In the genomic region with DNA sequence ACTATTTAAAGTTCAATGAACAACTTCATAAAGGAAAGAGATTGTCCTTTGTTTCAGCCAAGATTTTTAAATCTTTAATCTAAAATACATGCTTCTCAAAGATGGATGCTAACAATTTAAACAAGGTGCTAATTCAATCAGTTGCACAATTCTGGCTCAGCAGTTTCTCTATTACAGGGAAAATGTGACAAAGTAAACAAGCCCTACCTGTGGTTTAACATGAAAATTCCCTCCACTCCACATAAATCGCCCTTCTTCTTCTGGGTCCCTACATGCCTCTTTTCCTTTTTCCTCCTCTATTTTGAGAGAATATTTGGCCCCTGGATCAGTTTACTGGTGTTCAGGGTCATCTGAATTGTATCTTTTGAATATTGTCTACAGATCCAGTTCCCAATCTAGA, we compare ENCODE assay signal across 11 cellular contexts.
DNase-seq lines count a peak whose midpoint lies in the region; ATAC-seq and TF ChIP-seq lines count a peak whose summit lies in the region.
"Had no signal": no experiment of that assay in that cellular context is flagged by ENCODE, and none has a peak within 500 bp of the region (broad histone marks: within the 10 kb centered on the region; RNA-seq: fewer than 3 reads in every experiment).

No MANE protein-coding gene starts in this region.

- peak overlapping the region; percentile 34; the same call in 1 of the 2 replicates for H3K14ac ChIP-seq in IMR-90 (replicated peaks; ENCODE audit: low read depth, low read length)

- H3K4me2 ChIP-seq in IMR-90 (ENCODE audit: low read depth, low read length), result peak overlapping the region; percentile 86

- no peaks in the 10 kb centered on the region for H3K27me3 ChIP-seq in IMR-90 (ENCODE audit: control insufficient read depth, insufficient read depth, low read length)
- H3K27me3 ChIP-seq in dorsolateral prefrontal cortex, result no peaks in the 10 kb centered on the region

- H3K4me1 Mint-ChIP-seq in nephron progenitor cell, result peaks cover 27% of the 10 kb centered on the region

- H3K36me3 ChIP-seq in IMR-90 (ENCODE audit: control insufficient read depth, insufficient read depth, low read length), result no peaks in the 10 kb centered on the region

- no peak overlapping the region for H2AK9ac ChIP-seq in IMR-90 (replicated peaks; ENCODE audit: low read depth, low read length, poor library complexity)

- peak overlapping the region; percentile 61; the same call in 1 of the 2 replicates for H3K18ac ChIP-seq in IMR-90 (ENCODE audit: low read depth, low read length)

- TF ChIP-seq CTCF in IMR-90 (conservative IDR thresholded peaks at IDR 0.05; ENCODE audit: low read depth, low read length) (no peak), dorsolateral prefrontal cortex (IDR thresholded peaks at IDR 0.05 in 54 of 56, conservative IDR thresholded peaks at IDR 0.05 in 2 of 56; ENCODE audit: low read depth in 1 of 56, partially characterized antibody in 56 of 56) (no peak), nephron progenitor cell (IDR thresholded peaks at IDR 0.05) (no peak)

- H3K9me3 Mint-ChIP-seq in nephron progenitor cell, result peaks cover 4% of the 10 kb centered on the region
- H3K9me3 Mint-ChIP-seq: T-helper 1 cell treated with Interleukin-12 subunit alpha and Interleukin-12 subunit beta and Interleukin-4 antibody, amounts not matched to agents 30 μg/mL and 1 μg/mL, for 36 hours had no signal

- peak overlapping the region; percentile 35; the same call in 1 of the 3 replicates for H2BK15ac ChIP-seq in IMR-90 (ENCODE audit: low read depth, low read length)

- peak overlapping the region; percentile 42; the same call in 1 of the 2 replicates for H4K5ac ChIP-seq in IMR-90 (ENCODE audit: low read depth, low read length)

- H3K9ac ChIP-seq in IMR-90 (ENCODE audit: low read depth, low read length), result no peak overlapping the region; the same call in 1 of the 2 replicates

- no peaks in the 10 kb centered on the region for H3K27me3 Mint-ChIP-seq in nephron progenitor cell (ENCODE audit: low read depth, poor library complexity)

- H4K20me1 ChIP-seq in IMR-90 (ENCODE audit: insufficient read depth, low read length), result peaks cover 10% of the 10 kb centered on the region; the same call in 1 of the 2 replicates

- TF ChIP-seq RAD21 in IMR-90 (IDR thresholded peaks at IDR 0.05; ENCODE audit: low read length), result no peak

- BruUV-seq in IMR-90 (replicated peaks; lab: Mats Ljungman, UMichigan), result no TSS peak

- peaks cover 10% of the 10 kb centered on the region for H3K9me1 ChIP-seq in IMR-90 (ENCODE audit: insufficient read depth, low read length)

- POLR2A ChIA-PET in IMR-90 (lab: Charles Lee; ENCODE audit: unreplicated experiment), result no interaction called here

- H2BK120ac ChIP-seq in IMR-90 (ENCODE audit: low read depth, low read length), result peak overlapping the region; percentile 85

- intact Hi-C loops in IMR-90 (cut with micrococcal nuclease), result no loop called here
- intact Hi-C loops in dorsolateral prefrontal cortex (cut with DNase I), result no loop called here

- peak overlapping the region; percentile 75; the same call in 1 of the 2 replicates for H3K4ac ChIP-seq in IMR-90 (ENCODE audit: low read depth, low read length)

- H3K27ac ChIP-seq in IMR-90 (ENCODE audit: insufficient read depth, low read length) (no peak overlapping the region), dorsolateral prefrontal cortex (peak overlapping the region in 36 of 59 donors; percentile 1 to 76 (median 36))

- H4K91ac ChIP-seq in IMR-90 (ENCODE audit: insufficient read depth, low read depth, low read length), result peak overlapping the region; percentile 53; the same call in 1 of the 2 replicates

- H3K4me3 Mint-ChIP-seq in nephron progenitor cell, result no peak overlapping the region
- H3K4me3 Mint-ChIP-seq: T-helper 1 cell treated with Interleukin-12 subunit alpha and Interleukin-12 subunit beta and Interleukin-4 antibody, amounts not matched to agents 30 μg/mL and 1 μg/mL, for 36 hours had no signal

- peak overlapping the region; percentile 25; the same call in 1 of the 2 replicates for H3K56ac ChIP-seq in IMR-90 (ENCODE audit: extremely low read depth, insufficient read depth, low read length)

- H3K79me1 ChIP-seq in IMR-90 (ENCODE audit: low read depth in 1 of 2, low read length in 2 of 2), result peaks cover 13 to 54% of the 10 kb centered on the region in 2 experiments

- ATAC-seq in GM18873 (IDR thresholded peaks at IDR 0.05; ENCODE audit: low FRiP score, unreplicated experiment) (peak; percentile 11), IMR-90 (ENCODE audit: low read depth) (no peak)

- H4K8ac ChIP-seq in IMR-90 (ENCODE audit: low read depth in 2 of 2, low read length in 2 of 2), result peak overlapping the region in 1 of 2 experiments; percentile 49; a peak in 2 of 4 replicates

- no peak for TF ChIP-seq POLR2A in IMR-90 (IDR thresholded peaks at IDR 0.05; ENCODE audit: low read depth, low read length)

- peak overlapping the region; percentile 44; the same call in 1 of the 2 replicates for H3K23ac ChIP-seq in IMR-90 (ENCODE audit: low read depth, low read length)

- peak overlapping the region; percentile 83 for H2BK20ac ChIP-seq in IMR-90 (ENCODE audit: low read depth, low read length)

- DNase-seq in IMR-90, result no peak
- no peak for DNase-seq in dorsolateral prefrontal cortex
- DNase-seq in nephron progenitor cell, result no peak
- DNase-seq in NCI-H1105 treated with DMSO at 0.1 percent for 48 hours (lab: John Stamatoyannopoulos, UW), result no peak
- no peak for DNase-seq in effector CD8-positive, alpha-beta T cell (lab: John Stamatoyannopoulos, UW)
- DNase-seq in NCI-H510A (lab: John Stamatoyannopoulos, UW), result no peak
- no peak for DNase-seq in NCI-H526 (lab: John Stamatoyannopoulos, UW)
- DNase-seq: GDM1, NCI-H2029 had no signal

- H3K4me3 ChIP-seq in IMR-90 (ENCODE audit: insufficient read depth, low read depth, low read length) (no peak overlapping the region; the same call in 1 of the 2 replicates), dorsolateral prefrontal cortex (no peak overlapping the region)

- peak overlapping the region; percentile 79 for H2BK5ac ChIP-seq in IMR-90 (ENCODE audit: low read depth, low read length, poor library complexity, severe bottlenecking)

- H3K27ac Mint-ChIP-seq in nephron progenitor cell, result peak overlapping the region; percentile 20
- H3K27ac Mint-ChIP-seq: T-helper 1 cell treated with Interleukin-12 subunit alpha and Interleukin-12 subunit beta and Interleukin-4 antibody, amounts not matched to agents 30 μg/mL and 1 μg/mL, for 36 hours had no signal

- in situ Hi-C loops in IMR-90 (cut with MboI; ENCODE audit: low sequenced_read_pairs), result no loop called here

- no peaks in the 10 kb centered on the region for H3K9me3 ChIP-seq in IMR-90 (ENCODE audit: control insufficient read depth, insufficient read depth, low read length)

- CTCF ChIA-PET in IMR-90 (lab: Yijun Ruan, JAX), result no interaction called here

- peaks cover 11% of the 10 kb centered on the region; the same call in 1 of the 2 replicates for H3K4me1 ChIP-seq in IMR-90 (ENCODE audit: control insufficient read depth, insufficient read depth, low read length)

- WGBS in IMR-90 (ENCODE audit: extremely low coverage in 2 of 2, insufficient read length in 1 of 2), 2 experiments, result no CpG with 5 or more reads among the region's 1 CpG

- no peak overlapping the region for H2AFZ ChIP-seq in IMR-90 (replicated peaks; ENCODE audit: low read length, poor library complexity)

- peaks cover 26% of the 10 kb centered on the region for H3K36me3 Mint-ChIP-seq in nephron progenitor cell (ENCODE audit: low read depth)

- dilution Hi-C loops in IMR-90 (cut with HindIII; ENCODE audit: low sequenced_read_pairs, unreplicated experiment), result no loop called here

- 0 out of 2 replicates have a peak overlapping the region, but pooled peaks have one; percentile 5 for H2AK5ac ChIP-seq in IMR-90 (ENCODE audit: low read depth, low read length)

TF ChIP-seq in IMR-90, 13 proteins besides CTCF, POLR2A, EP300 and RAD21:
- TF ChIP-seq NFE2L2 (IDR thresholded peaks at IDR 0.05; ENCODE audit: low read depth, low read length) (no peak), FOS (IDR thresholded peaks at IDR 0.05; ENCODE audit: low read depth, low read length) (no peak), MXI1 (IDR thresholded peaks at IDR 0.05; ENCODE audit: borderline replicate concordance, low read depth, low read length) (no peak), BHLHE40 (IDR thresholded peaks at IDR 0.05; ENCODE audit: low read depth, low read length) (no peak), MAFK (IDR thresholded peaks at IDR 0.05; ENCODE audit: low read depth, low read length) (peak; percentile 54; the same call in 1 of the 2 replicates), RFX5 (IDR thresholded peaks at IDR 0.05; ENCODE audit: low read depth, low read length) (no peak), MAZ (IDR thresholded peaks at IDR 0.05; ENCODE audit: borderline replicate concordance, low read depth, low read length) (no peak), RCOR1 (IDR thresholded peaks at IDR 0.05; ENCODE audit: insufficient replicate concordance, low read length) (no peak), SMC3 (IDR thresholded peaks at IDR 0.05; ENCODE audit: low read depth, low read length) (no peak), CEBPB (IDR thresholded peaks at IDR 0.05; ENCODE audit: low read depth, low read length) (peak; percentile 66), CHD1 (IDR thresholded peaks at IDR 0.05; ENCODE audit: low read depth, low read length) (no peak)
- TF ChIP-seq, protein P1, sequence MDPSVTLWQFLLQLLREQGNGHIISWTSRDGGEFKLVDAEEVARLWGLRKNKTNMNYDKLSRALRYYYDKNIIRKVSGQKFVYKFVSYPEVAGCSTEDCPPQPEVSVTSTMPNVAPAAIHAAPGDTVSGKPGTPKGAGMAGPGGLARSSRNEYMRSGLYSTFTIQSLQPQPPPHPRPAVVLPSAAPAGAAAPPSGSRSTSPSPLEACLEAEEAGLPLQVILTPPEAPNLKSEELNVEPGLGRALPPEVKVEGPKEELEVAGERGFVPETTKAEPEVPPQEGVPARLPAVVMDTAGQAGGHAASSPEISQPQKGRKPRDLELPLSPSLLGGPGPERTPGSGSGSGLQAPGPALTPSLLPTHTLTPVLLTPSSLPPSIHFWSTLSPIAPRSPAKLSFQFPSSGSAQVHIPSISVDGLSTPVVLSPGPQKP (IDR thresholded peaks at IDR 0.05; ENCODE audit: borderline replicate concordance, low read depth, low read length), result no peak
- TF ChIP-seq, protein P2, sequence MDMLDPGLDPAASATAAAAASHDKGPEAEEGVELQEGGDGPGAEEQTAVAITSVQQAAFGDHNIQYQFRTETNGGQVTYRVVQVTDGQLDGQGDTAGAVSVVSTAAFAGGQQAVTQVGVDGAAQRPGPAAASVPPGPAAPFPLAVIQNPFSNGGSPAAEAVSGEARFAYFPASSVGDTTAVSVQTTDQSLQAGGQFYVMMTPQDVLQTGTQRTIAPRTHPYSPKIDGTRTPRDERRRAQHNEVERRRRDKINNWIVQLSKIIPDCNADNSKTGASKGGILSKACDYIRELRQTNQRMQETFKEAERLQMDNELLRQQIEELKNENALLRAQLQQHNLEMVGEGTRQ (IDR thresholded peaks at IDR 0.05; ENCODE audit: low read depth, low read length), result no peak
